In genomic region chrX:129139837-129140679, GRCh38 we compare ENCODE assay signal across 1 cellular context.
TF ChIP-seq lines count a peak whose summit lies in the region.

No MANE protein-coding gene starts in this region.

TF ChIP-seq in GM23338, 12 proteins besides CTCF, POLR2A, EP300 and RAD21 (continued from another document):
- no peak for TF ChIP-seq REST (IDR thresholded peaks at IDR 0.05; ENCODE audit: unreplicated experiment)
- TF ChIP-seq ZNF331 (CRISPR knock-in tag; IDR thresholded peaks at IDR 0.05; ENCODE audit: low read depth): no peak
- no peak for TF ChIP-seq CREB1 (CRISPR knock-in tag; IDR thresholded peaks at IDR 0.05; ENCODE audit: low read depth)
- TF ChIP-seq STAT1 (IDR thresholded peaks at IDR 0.05; ENCODE audit: unreplicated experiment): no peak
- TF ChIP-seq, protein P1, sequence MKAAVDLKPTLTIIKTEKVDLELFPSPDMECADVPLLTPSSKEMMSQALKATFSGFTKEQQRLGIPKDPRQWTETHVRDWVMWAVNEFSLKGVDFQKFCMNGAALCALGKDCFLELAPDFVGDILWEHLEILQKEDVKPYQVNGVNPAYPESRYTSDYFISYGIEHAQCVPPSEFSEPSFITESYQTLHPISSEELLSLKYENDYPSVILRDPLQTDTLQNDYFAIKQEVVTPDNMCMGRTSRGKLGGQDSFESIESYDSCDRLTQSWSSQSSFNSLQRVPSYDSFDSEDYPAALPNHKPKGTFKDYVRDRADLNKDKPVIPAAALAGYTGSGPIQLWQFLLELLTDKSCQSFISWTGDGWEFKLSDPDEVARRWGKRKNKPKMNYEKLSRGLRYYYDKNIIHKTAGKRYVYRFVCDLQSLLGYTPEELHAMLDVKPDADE (IDR thresholded peaks at IDR 0.05): no peak
- TF ChIP-seq EZH2 (IDR thresholded peaks at IDR 0.05; ENCODE audit: low read depth, unreplicated experiment): no peak
